ENCODE assay signal across 1 cellular context in genomic region chr11:69704508-69705245, GRCh38.
TF ChIP-seq lines count a peak whose summit lies in the region.

No MANE protein-coding gene starts in this region.

TF ChIP-seq in WTC11, 78 proteins besides CTCF, POLR2A, EP300 and RAD21 (continued from another document):
- TF ChIP-seq ZNF425 (CRISPR knock-in tag; conservative IDR thresholded peaks at IDR 0.05) = no peak
- TF ChIP-seq, protein P1, sequence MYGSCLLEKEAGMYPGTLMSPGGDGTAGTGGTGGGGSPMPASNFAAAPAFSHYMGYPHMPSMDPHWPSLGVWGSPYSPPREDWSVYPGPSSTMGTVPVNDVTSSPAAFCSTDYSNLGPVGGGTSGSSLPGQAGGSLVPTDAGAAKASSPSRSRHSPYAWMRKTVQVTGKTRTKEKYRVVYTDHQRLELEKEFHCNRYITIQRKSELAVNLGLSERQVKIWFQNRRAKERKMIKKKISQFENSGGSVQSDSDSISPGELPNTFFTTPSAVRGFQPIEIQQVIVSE (CRISPR knock-in tag; IDR thresholded peaks at IDR 0.05; ENCODE audit: borderline replicate concordance) = no peak
- no peak for TF ChIP-seq NFATC4 (CRISPR knock-in tag; IDR thresholded peaks at IDR 0.05)
- no peak for TF ChIP-seq ZNF671 (CRISPR knock-in tag; IDR thresholded peaks at IDR 0.05)
- TF ChIP-seq CREB1 (CRISPR knock-in tag; IDR thresholded peaks at IDR 0.05) = no peak
- TF ChIP-seq ETV6 (CRISPR knock-in tag; IDR thresholded peaks at IDR 0.05) = peak; percentile 77; the same call in 1 of the 2 replicates
- TF ChIP-seq, protein P2, sequence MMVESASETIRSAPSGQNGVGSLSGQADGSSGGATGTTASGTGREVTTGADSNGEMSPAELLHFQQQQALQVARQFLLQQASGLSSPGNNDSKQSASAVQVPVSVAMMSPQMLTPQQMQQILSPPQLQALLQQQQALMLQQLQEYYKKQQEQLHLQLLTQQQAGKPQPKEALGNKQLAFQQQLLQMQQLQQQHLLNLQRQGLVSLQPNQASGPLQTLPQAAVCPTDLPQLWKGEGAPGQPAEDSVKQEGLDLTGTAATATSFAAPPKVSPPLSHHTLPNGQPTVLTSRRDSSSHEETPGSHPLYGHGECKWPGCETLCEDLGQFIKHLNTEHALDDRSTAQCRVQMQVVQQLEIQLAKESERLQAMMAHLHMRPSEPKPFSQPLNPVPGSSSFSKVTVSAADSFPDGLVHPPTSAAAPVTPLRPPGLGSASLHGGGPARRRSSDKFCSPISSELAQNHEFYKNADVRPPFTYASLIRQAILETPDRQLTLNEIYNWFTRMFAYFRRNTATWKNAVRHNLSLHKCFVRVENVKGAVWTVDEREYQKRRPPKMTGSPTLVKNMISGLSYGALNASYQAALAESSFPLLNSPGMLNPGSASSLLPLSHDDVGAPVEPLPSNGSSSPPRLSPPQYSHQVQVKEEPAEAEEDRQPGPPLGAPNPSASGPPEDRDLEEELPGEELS (CRISPR knock-in tag; IDR thresholded peaks at IDR 0.05) = peak; percentile 35; the same call in 1 of the 2 replicates
- no peak for TF ChIP-seq RELA (CRISPR knock-in tag; IDR thresholded peaks at IDR 0.05; ENCODE audit: borderline replicate concordance)
- TF ChIP-seq CREM (CRISPR knock-in tag; IDR thresholded peaks at IDR 0.05) = no peak; the same call in 1 of the 2 replicates
- TF ChIP-seq, protein P3, sequence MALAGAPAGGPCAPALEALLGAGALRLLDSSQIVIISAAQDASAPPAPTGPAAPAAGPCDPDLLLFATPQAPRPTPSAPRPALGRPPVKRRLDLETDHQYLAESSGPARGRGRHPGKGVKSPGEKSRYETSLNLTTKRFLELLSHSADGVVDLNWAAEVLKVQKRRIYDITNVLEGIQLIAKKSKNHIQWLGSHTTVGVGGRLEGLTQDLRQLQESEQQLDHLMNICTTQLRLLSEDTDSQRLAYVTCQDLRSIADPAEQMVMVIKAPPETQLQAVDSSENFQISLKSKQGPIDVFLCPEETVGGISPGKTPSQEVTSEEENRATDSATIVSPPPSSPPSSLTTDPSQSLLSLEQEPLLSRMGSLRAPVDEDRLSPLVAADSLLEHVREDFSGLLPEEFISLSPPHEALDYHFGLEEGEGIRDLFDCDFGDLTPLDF (CRISPR knock-in tag; IDR thresholded peaks at IDR 0.05) = no peak
- TF ChIP-seq ZNF416 (CRISPR knock-in tag; IDR thresholded peaks at IDR 0.05) = no peak
- no peak for TF ChIP-seq MXD4 (CRISPR knock-in tag; IDR thresholded peaks at IDR 0.05; ENCODE audit: borderline replicate concordance)
- no peak for TF ChIP-seq ZNF232 (CRISPR knock-in tag; IDR thresholded peaks at IDR 0.05)
- no peak for TF ChIP-seq USF1 (CRISPR knock-in tag; IDR thresholded peaks at IDR 0.05)
- TF ChIP-seq, protein P4, sequence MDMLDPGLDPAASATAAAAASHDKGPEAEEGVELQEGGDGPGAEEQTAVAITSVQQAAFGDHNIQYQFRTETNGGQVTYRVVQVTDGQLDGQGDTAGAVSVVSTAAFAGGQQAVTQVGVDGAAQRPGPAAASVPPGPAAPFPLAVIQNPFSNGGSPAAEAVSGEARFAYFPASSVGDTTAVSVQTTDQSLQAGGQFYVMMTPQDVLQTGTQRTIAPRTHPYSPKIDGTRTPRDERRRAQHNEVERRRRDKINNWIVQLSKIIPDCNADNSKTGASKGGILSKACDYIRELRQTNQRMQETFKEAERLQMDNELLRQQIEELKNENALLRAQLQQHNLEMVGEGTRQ (CRISPR knock-in tag; IDR thresholded peaks at IDR 0.05) = no peak
- no peak for TF ChIP-seq MYBL2 (CRISPR knock-in tag; IDR thresholded peaks at IDR 0.05)
- no peak for TF ChIP-seq PRDM15 (CRISPR knock-in tag; IDR thresholded peaks at IDR 0.05)
- TF ChIP-seq ATF1 (CRISPR knock-in tag; IDR thresholded peaks at IDR 0.05) = no peak
- TF ChIP-seq, protein P5, sequence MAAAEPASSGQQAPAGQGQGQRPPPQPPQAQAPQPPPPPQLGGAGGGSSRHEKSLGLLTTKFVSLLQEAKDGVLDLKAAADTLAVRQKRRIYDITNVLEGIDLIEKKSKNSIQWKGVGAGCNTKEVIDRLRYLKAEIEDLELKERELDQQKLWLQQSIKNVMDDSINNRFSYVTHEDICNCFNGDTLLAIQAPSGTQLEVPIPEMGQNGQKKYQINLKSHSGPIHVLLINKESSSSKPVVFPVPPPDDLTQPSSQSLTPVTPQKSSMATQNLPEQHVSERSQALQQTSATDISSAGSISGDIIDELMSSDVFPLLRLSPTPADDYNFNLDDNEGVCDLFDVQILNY (CRISPR knock-in tag; IDR thresholded peaks at IDR 0.05) = no peak
- TF ChIP-seq GABPB1 (CRISPR knock-in tag; IDR thresholded peaks at IDR 0.05) = no peak
- TF ChIP-seq TEAD1 (CRISPR knock-in tag; IDR thresholded peaks at IDR 0.05) = peak; percentile 48; the same call in 1 of the 2 replicates
- no peak for TF ChIP-seq TEAD4 (CRISPR knock-in tag; IDR thresholded peaks at IDR 0.05)
